1 cellular context compared by ENCODE assay signal in the genomic region with DNA sequence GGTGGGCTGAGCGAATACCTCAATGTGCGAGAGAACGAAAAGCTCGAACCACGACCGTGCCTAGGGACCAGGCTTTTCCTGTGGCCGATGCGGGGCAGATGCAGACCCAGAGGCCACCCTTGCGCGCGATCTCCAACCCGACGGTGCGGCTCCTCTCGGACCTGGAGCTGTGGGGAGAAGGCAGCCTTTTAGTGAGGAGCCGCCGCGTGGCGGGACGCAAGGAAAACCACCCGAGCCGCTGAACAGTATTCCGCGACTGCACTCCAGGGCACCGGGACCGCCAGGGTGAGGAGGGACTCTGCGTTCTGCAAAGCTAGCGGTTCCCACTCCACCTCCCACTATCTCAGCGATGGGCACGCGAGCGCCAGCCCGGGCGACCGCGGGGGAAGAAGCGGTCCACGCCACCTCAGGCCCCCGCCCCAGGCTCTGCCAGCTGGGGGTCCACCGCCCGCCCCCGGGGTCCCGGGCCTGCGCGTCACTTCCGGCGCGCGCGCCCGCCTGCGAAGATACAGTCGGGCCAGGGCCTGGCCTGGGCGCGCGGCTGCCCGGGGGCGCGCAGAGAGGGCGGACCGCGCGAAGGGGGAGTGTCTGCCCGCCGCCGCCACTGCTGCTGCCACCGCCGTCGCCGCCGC.
A peak's percentile ranks its signal among the peaks of the same experiment; 100 is the strongest.
TF ChIP-seq lines count a peak whose summit lies in the region.

No MANE protein-coding gene starts in this region.

TF ChIP-seq in HCT116, 20 proteins besides CTCF, POLR2A, EP300 and RAD21 (continued from another document):
- TF ChIP-seq, protein P1, sequence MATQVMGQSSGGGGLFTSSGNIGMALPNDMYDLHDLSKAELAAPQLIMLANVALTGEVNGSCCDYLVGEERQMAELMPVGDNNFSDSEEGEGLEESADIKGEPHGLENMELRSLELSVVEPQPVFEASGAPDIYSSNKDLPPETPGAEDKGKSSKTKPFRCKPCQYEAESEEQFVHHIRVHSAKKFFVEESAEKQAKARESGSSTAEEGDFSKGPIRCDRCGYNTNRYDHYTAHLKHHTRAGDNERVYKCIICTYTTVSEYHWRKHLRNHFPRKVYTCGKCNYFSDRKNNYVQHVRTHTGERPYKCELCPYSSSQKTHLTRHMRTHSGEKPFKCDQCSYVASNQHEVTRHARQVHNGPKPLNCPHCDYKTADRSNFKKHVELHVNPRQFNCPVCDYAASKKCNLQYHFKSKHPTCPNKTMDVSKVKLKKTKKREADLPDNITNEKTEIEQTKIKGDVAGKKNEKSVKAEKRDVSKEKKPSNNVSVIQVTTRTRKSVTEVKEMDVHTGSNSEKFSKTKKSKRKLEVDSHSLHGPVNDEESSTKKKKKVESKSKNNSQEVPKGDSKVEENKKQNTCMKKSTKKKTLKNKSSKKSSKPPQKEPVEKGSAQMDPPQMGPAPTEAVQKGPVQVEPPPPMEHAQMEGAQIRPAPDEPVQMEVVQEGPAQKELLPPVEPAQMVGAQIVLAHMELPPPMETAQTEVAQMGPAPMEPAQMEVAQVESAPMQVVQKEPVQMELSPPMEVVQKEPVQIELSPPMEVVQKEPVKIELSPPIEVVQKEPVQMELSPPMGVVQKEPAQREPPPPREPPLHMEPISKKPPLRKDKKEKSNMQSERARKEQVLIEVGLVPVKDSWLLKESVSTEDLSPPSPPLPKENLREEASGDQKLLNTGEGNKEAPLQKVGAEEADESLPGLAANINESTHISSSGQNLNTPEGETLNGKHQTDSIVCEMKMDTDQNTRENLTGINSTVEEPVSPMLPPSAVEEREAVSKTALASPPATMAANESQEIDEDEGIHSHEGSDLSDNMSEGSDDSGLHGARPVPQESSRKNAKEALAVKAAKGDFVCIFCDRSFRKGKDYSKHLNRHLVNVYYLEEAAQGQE (IDR thresholded peaks at IDR 0.05; ENCODE audit: low read depth): no peak
- peak; percentile 81 for TF ChIP-seq POLR2AphosphoS5 (IDR thresholded peaks at IDR 0.05; ENCODE audit: low read depth, low read length)
- no peak for TF ChIP-seq CBX3 (IDR thresholded peaks at IDR 0.05; ENCODE audit: low read depth)
- TF ChIP-seq, protein P2, sequence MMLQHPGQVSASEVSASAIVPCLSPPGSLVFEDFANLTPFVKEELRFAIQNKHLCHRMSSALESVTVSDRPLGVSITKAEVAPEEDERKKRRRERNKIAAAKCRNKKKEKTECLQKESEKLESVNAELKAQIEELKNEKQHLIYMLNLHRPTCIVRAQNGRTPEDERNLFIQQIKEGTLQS (IDR thresholded peaks at IDR 0.05): no peak
- no peak for TF ChIP-seq ZFX (IDR thresholded peaks at IDR 0.05)
- no peak for TF ChIP-seq EZH2 (IDR thresholded peaks at IDR 0.05)
- no peak for TF ChIP-seq CEBPB (IDR thresholded peaks at IDR 0.05; ENCODE audit: low read depth)
- TF ChIP-seq, protein P3, sequence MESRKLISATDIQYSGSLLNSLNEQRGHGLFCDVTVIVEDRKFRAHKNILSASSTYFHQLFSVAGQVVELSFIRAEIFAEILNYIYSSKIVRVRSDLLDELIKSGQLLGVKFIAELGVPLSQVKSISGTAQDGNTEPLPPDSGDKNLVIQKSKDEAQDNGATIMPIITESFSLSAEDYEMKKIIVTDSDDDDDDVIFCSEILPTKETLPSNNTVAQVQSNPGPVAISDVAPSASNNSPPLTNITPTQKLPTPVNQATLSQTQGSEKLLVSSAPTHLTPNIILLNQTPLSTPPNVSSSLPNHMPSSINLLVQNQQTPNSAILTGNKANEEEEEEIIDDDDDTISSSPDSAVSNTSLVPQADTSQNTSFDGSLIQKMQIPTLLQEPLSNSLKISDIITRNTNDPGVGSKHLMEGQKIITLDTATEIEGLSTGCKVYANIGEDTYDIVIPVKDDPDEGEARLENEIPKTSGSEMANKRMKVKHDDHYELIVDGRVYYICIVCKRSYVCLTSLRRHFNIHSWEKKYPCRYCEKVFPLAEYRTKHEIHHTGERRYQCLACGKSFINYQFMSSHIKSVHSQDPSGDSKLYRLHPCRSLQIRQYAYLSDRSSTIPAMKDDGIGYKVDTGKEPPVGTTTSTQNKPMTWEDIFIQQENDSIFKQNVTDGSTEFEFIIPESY (IDR thresholded peaks at IDR 0.05; ENCODE audit: extremely low read depth, insufficient replicate concordance, low read length): no peak
